Comparison of ENCODE assay signal across 8 cellular contexts in genomic region chrX:65596270-65596669, GRCh38.
DNase-seq lines count a peak whose midpoint lies in the region; ATAC-seq and TF ChIP-seq lines count a peak whose summit lies in the region.

No MANE protein-coding gene starts in this region.

- intact Hi-C loops in CD14-positive monocyte (cut with micrococcal nuclease), result loop anchor here (5.0 to 10.0 kb wide), 3 partner anchors 79 to 129 kb away; no protein-coding TSS in a partner anchor

- TF ChIP-seq CTCF in CD14-positive monocyte (IDR thresholded peaks at IDR 0.05), result no peak

- H3K4me3 Mint-ChIP-seq in CD14-positive monocyte, result peak overlapping the region in 1 of 2 donors; percentile 35

- H3K9me3 Mint-ChIP-seq in CD14-positive monocyte, result peaks cover 0 to 4% (median 0%) of the 10 kb centered on the region in 7 donors

- H3K27me3 Mint-ChIP-seq in CD14-positive monocyte (ENCODE audit: low read depth in 3 of 3), result peaks cover 0 to 29% (median 2%) of the 10 kb centered on the region in 3 donors

- peaks cover 50% of the 10 kb centered on the region for H3K4me1 Mint-ChIP-seq in CD14-positive monocyte

- in situ Hi-C loops in KBM-7 (cut with MboI; ENCODE audit: low pct_unique_long_range_greater_than_20kb, low sequenced_read_pairs), result loop anchor here (25.0 kb wide), 3 partner anchors 416 to 1141 kb away; no protein-coding TSS in a partner anchor

- peak; percentile 52 for ATAC-seq in GM21528 (IDR thresholded peaks at IDR 0.05; ENCODE audit: low FRiP score, unreplicated experiment)

- H3K27ac ChIP-seq in skin epidermis, result peak overlapping the region in 19 of 21 experiments; percentile 21 to 89 (median 71)

- DNase-seq in CD14-positive monocyte (ENCODE audit: low spot score) (peak; percentile 52), KBM-7 (peak; percentile 69), fibroblast of gingiva (ENCODE audit: low read depth) (peak; percentile 22), NCI-H146 treated with DMSO at 0.1 percent for 48 hours (lab: John Stamatoyannopoulos, UW; ENCODE audit: unreplicated experiment) (no peak), NCI-H82 treated with DMSO at 0.1 percent for 48 hours (lab: John Stamatoyannopoulos, UW; ENCODE audit: unreplicated experiment) (no peak)
- peak; percentile 36 for DNase-seq in activated CD8-positive, alpha-beta memory T cell treated with anti-CD3 and anti-CD28 coated beads, Interleukin-2, amount 50 U/mL, for 1 hour (ENCODE audit: extremely low read depth)

- H3K4me3 ChIP-seq in skin epidermis, result no peak overlapping the region

- H3K36me3 Mint-ChIP-seq in CD14-positive monocyte, result no peaks in the 10 kb centered on the region

- H3K27ac Mint-ChIP-seq in CD14-positive monocyte, result peak overlapping the region; percentile 76 to 93 (median 87)

Comparison
In these comparisons a context has a peak if more than half of its experiments do, and no peak if none do; other contexts are left out.
1. DNase-seq: peak in CD14-positive monocyte (single experiment), KBM-7 (single experiment), activated CD8-positive, alpha-beta memory T cell treated with anti-CD3 and anti-CD28 coated beads, Interleukin-2, amount 50 U/mL, for 1 hour (single experiment) and fibroblast of gingiva (single experiment); none in NCI-H146 treated with DMSO at 0.1 percent for 48 hours (single experiment) and NCI-H82 treated with DMSO at 0.1 percent for 48 hours (single experiment).